Comparison of ENCODE assay signal across 16 cellular contexts in the genomic region with DNA sequence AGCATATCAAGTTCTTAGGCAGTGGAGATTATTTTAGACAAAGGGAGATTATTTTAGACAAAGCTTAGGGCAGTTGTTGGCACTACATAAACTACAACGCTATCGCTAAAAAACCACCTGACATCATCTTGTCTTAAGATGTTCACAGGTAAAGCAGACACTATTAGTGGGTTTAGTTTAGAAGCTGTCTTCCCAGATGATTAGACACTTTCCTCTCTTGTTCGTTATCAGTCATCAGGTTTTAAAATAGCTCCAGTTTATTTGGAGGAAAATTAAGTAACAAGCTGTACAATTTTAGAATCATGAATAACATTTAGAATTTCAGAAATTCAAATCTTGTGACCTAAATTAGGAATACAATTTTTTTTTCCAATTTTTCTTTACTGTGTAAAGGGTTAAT.
DNase-seq lines count a peak whose midpoint lies in the region; ATAC-seq and TF ChIP-seq lines count a peak whose summit lies in the region.
"Had no signal": no experiment of that assay in that cellular context is flagged by ENCODE, and none has a peak within 500 bp of the region (broad histone marks: within the 10 kb centered on the region; RNA-seq: fewer than 3 reads in every experiment).

No MANE protein-coding gene starts in this region.

- in situ Hi-C loops in IMR-90 (cut with MboI; ENCODE audit: low sequenced_read_pairs) (no loop called here), GM23248 (cut with MboI) (no loop called here)

- no CpG with 5 or more reads among the region's 3 CpGs for WGBS in IMR-90 (ENCODE audit: extremely low coverage in 2 of 2, insufficient read length in 1 of 2), 2 experiments
- WGBS in GM23248 (ENCODE audit: low coverage in 1 of 2, low lambda C conversion rate in 2 of 2, missing lambda C conversion rate in 2 of 2), 2 experiments, result 86 to 93% methylated on average over 3 of the region's 3 CpGs

- H3K23ac ChIP-seq in IMR-90 (ENCODE audit: low read depth, low read length), result no peak overlapping the region

- peaks cover 64% of the 10 kb centered on the region for H3K4me1 ChIP-seq in CD4-positive, CD25-positive, alpha-beta regulatory T cell (ENCODE audit: control insufficient read depth, insufficient read depth, low read length, poor library complexity, severe bottlenecking)
- peaks cover 7% of the 10 kb centered on the region; the same call in 1 of the 2 replicates for H3K4me1 ChIP-seq in IMR-90 (ENCODE audit: control insufficient read depth, insufficient read depth, low read length)
- peaks cover 36% of the 10 kb centered on the region for H3K4me1 ChIP-seq in GM23248 (ENCODE audit: insufficient read depth)

- H2AK9ac ChIP-seq in IMR-90 (replicated peaks; ENCODE audit: low read depth, low read length, poor library complexity), result no peak overlapping the region

- no peaks in the 10 kb centered on the region for H3K9me3 ChIP-seq in CD4-positive, CD25-positive, alpha-beta regulatory T cell (ENCODE audit: control insufficient read depth in 2 of 2, low read length in 2 of 2)
- H3K9me3 ChIP-seq in IMR-90 (ENCODE audit: control insufficient read depth, insufficient read depth, low read length), result no peaks in the 10 kb centered on the region
- no peaks in the 10 kb centered on the region for H3K9me3 ChIP-seq in GM23248 (ENCODE audit: low read depth)
- H3K9me3 ChIP-seq: BLaER1 had no signal

- H2AFZ ChIP-seq in IMR-90 (replicated peaks; ENCODE audit: low read length, poor library complexity) (no peak overlapping the region), GM23248 (no peak overlapping the region)

- H2BK20ac ChIP-seq in IMR-90 (ENCODE audit: low read depth, low read length), result no peak overlapping the region

- H3K18ac ChIP-seq in IMR-90 (ENCODE audit: low read depth, low read length), result no peak overlapping the region

- H3K4ac ChIP-seq in IMR-90 (ENCODE audit: low read depth, low read length), result no peak overlapping the region

- peaks cover 84% of the 10 kb centered on the region for H3K4me1 Mint-ChIP-seq in activated CD8-positive, alpha-beta T cell treated with anti-CD3 and anti-CD28 coated beads for 36 hours (ENCODE audit: low read depth)
- peaks cover 57% of the 10 kb centered on the region for H3K4me1 Mint-ChIP-seq in activated CD8-positive, alpha-beta T cell treated with anti-CD3 and anti-CD28 coated beads, Interleukin-2, amount 10 ng/mL, durations not matched to agents 7 days and 5 days (ENCODE audit: low read depth)
- H3K4me1 Mint-ChIP-seq in CD4-positive, CD25-positive, alpha-beta regulatory T cell, result peaks cover 56 to 78% (median 69%) of the 10 kb centered on the region in 4 donors
- H3K4me1 Mint-ChIP-seq in activated naive CD8-positive, alpha-beta T cell treated with anti-CD3 and anti-CD28 coated beads for 36 hours, result peaks cover 75% of the 10 kb centered on the region
- H3K4me1 Mint-ChIP-seq in naive thymus-derived CD8-positive, alpha-beta T cell, result peaks cover 32 to 76% (median 68%) of the 10 kb centered on the region in 4 donors
- H3K4me1 Mint-ChIP-seq in stimulated activated effector memory CD8-positive, alpha-beta T cell treated with anti-CD3 and anti-CD28 coated beads, Interleukin-12 subunit alpha, Interleukin-12 subunit beta, amount 100 ng/mL, for 72 hours, result peaks cover 55% of the 10 kb centered on the region

- no peak overlapping the region for H2AK5ac ChIP-seq in IMR-90 (ENCODE audit: low read depth, low read length)

- intact Hi-C loops in activated CD8-positive, alpha-beta T cell treated with anti-CD3 and anti-CD28 coated beads for 36 hours (cut with micrococcal nuclease), result no loop called here
- intact Hi-C loops in IMR-90 (cut with micrococcal nuclease), result no loop called here

- 0 out of 3 replicates have a peak overlapping the region, but pooled peaks have one; percentile 60 for H2BK15ac ChIP-seq in IMR-90 (ENCODE audit: low read depth, low read length)

- H3K27me3 Mint-ChIP-seq in activated CD8-positive, alpha-beta T cell treated with anti-CD3 and anti-CD28 coated beads for 36 hours, result no peaks in the 10 kb centered on the region
- H3K27me3 Mint-ChIP-seq in activated CD8-positive, alpha-beta T cell treated with anti-CD3 and anti-CD28 coated beads, Interleukin-2, amount 10 ng/mL, durations not matched to agents 7 days and 5 days (ENCODE audit: low read depth), result no peaks in the 10 kb centered on the region
- H3K27me3 Mint-ChIP-seq in CD4-positive, CD25-positive, alpha-beta regulatory T cell, result no peaks in the 10 kb centered on the region
- H3K27me3 Mint-ChIP-seq in activated naive CD8-positive, alpha-beta T cell treated with anti-CD3 and anti-CD28 coated beads for 36 hours, result no peaks in the 10 kb centered on the region
- H3K27me3 Mint-ChIP-seq in naive thymus-derived CD8-positive, alpha-beta T cell, result no peaks in the 10 kb centered on the region

- no peak overlapping the region for H2BK120ac ChIP-seq in IMR-90 (ENCODE audit: low read depth, low read length)

- no peaks in the 10 kb centered on the region for H3K27me3 ChIP-seq in CD4-positive, CD25-positive, alpha-beta regulatory T cell (ENCODE audit: control insufficient read depth, insufficient read depth, low read length)
- H3K27me3 ChIP-seq in IMR-90 (ENCODE audit: control insufficient read depth, insufficient read depth, low read length), result no peaks in the 10 kb centered on the region
- no peaks in the 10 kb centered on the region for H3K27me3 ChIP-seq in GM23248 (replicated peaks; ENCODE audit: insufficient read depth)
- H3K27me3 ChIP-seq: BLaER1 had no signal

- H3K56ac ChIP-seq in IMR-90 (ENCODE audit: extremely low read depth, insufficient read depth, low read length), result no peak overlapping the region

- peak overlapping the region; percentile 17 for H3K27ac ChIP-seq in CD4-positive, CD25-positive, alpha-beta regulatory T cell (ENCODE audit: insufficient read depth, low read length, poor library complexity, severe bottlenecking)
- H3K27ac ChIP-seq in IMR-90 (ENCODE audit: insufficient read depth, low read length) (no peak overlapping the region), GM23248 (no peak overlapping the region)
- H3K27ac ChIP-seq: BLaER1 had no signal

- CTCF ChIA-PET in activated CD8-positive, alpha-beta T cell treated with anti-CD3 and anti-CD28 coated beads for 36 hours (lab: Charles Lee), result interaction anchor here (0.9 to 1.9 kb wide), 3 partner anchors 9 to 142 kb away, joined by 3 to 15 read pairs (median 4); no protein-coding TSS in a partner anchor
- CTCF ChIA-PET in activated CD8-positive, alpha-beta T cell treated with anti-CD3 and anti-CD28 coated beads, Interleukin-2, amount 10 ng/mL, durations not matched to agents 7 days and 5 days (lab: Charles Lee), result interaction anchor here (0.8 to 5.1 kb wide), 4 partner anchors 11 to 25 kb away, joined by 3 to 31 read pairs (median 8); no protein-coding TSS in a partner anchor
- CTCF ChIA-PET in IMR-90 (lab: Yijun Ruan, JAX), result interaction anchor here (0.7 kb wide), 1 partner anchor 70 kb away, joined by 3 read pairs; no protein-coding TSS in a partner anchor

- POLR2A ChIA-PET in activated CD8-positive, alpha-beta T cell treated with anti-CD3 and anti-CD28 coated beads for 36 hours (lab: Charles Lee), result interaction anchor here (0.7 to 2.4 kb wide), 3 partner anchors 11 to 78 kb away, joined by 3 to 9 read pairs (median 3); no protein-coding TSS in a partner anchor
- POLR2A ChIA-PET in activated CD8-positive, alpha-beta T cell treated with anti-CD3 and anti-CD28 coated beads, Interleukin-2, amount 10 ng/mL, durations not matched to agents 7 days and 5 days (lab: Charles Lee), result interaction anchor here (1.4 kb wide), 1 partner anchor 16 kb away, joined by 4 read pairs; no protein-coding TSS in a partner anchor
- POLR2A ChIA-PET in IMR-90 (lab: Charles Lee; ENCODE audit: unreplicated experiment), result no interaction called here
- POLR2A ChIA-PET in naive thymus-derived CD8-positive, alpha-beta T cell (lab: Charles Lee), result interaction anchor here (0.6 to 0.9 kb wide), 3 partner anchors 10 to 108 kb away, joined by 3 read pairs; no protein-coding TSS in a partner anchor

- dilution Hi-C loops in IMR-90 (cut with HindIII; ENCODE audit: low sequenced_read_pairs, unreplicated experiment), result no loop called here

- no peak for TF ChIP-seq POLR2A in IMR-90 (IDR thresholded peaks at IDR 0.05; ENCODE audit: low read depth, low read length)

- H3K9me3 Mint-ChIP-seq in activated CD8-positive, alpha-beta T cell treated with anti-CD3 and anti-CD28 coated beads for 36 hours, result no peaks in the 10 kb centered on the region
- H3K9me3 Mint-ChIP-seq in activated CD8-positive, alpha-beta T cell treated with anti-CD3 and anti-CD28 coated beads, Interleukin-2, amount 10 ng/mL, durations not matched to agents 7 days and 5 days (ENCODE audit: insufficient read depth), result no peaks in the 10 kb centered on the region
- no peaks in the 10 kb centered on the region for H3K9me3 Mint-ChIP-seq in CD4-positive, CD25-positive, alpha-beta regulatory T cell
- H3K9me3 Mint-ChIP-seq in activated naive CD8-positive, alpha-beta T cell treated with anti-CD3 and anti-CD28 coated beads for 36 hours, result no peaks in the 10 kb centered on the region
- no peaks in the 10 kb centered on the region for H3K9me3 Mint-ChIP-seq in naive thymus-derived CD8-positive, alpha-beta T cell
- H3K9me3 Mint-ChIP-seq in stimulated activated effector memory CD8-positive, alpha-beta T cell treated with anti-CD3 and anti-CD28 coated beads, Interleukin-12 subunit alpha, Interleukin-12 subunit beta, amount 100 ng/mL, for 72 hours, result no peaks in the 10 kb centered on the region

- peaks cover 12 to 37% of the 10 kb centered on the region in 2 experiments for H3K79me1 ChIP-seq in IMR-90 (ENCODE audit: low read depth in 1 of 2, low read length in 2 of 2)

- H3K9me2 ChIP-seq in GM23248 (ENCODE audit: insufficient read depth), result no peaks in the 10 kb centered on the region

- no TSS peak for BruUV-seq in IMR-90 (replicated peaks; lab: Mats Ljungman, UMichigan)

- peaks cover 9% of the 10 kb centered on the region for H3K9me1 ChIP-seq in IMR-90 (ENCODE audit: insufficient read depth, low read length)

- H4K5ac ChIP-seq in IMR-90 (ENCODE audit: low read depth, low read length), result no peak overlapping the region

- H3F3A ChIP-seq in GM23248 (ENCODE audit: insufficient read depth), result peaks cover 47% of the 10 kb centered on the region

- H3K14ac ChIP-seq in IMR-90 (replicated peaks; ENCODE audit: low read depth, low read length), result no peak overlapping the region

- H4K8ac ChIP-seq in IMR-90 (ENCODE audit: low read depth in 2 of 2, low read length in 2 of 2), result no peak overlapping the region

- peaks cover 42% of the 10 kb centered on the region for H3K36me3 Mint-ChIP-seq in activated CD8-positive, alpha-beta T cell treated with anti-CD3 and anti-CD28 coated beads for 36 hours (ENCODE audit: low read depth)
- peaks cover 35% of the 10 kb centered on the region for H3K36me3 Mint-ChIP-seq in activated CD8-positive, alpha-beta T cell treated with anti-CD3 and anti-CD28 coated beads, Interleukin-2, amount 10 ng/mL, durations not matched to agents 7 days and 5 days (ENCODE audit: low read depth)
- H3K36me3 Mint-ChIP-seq in CD4-positive, CD25-positive, alpha-beta regulatory T cell, result peaks cover 22% of the 10 kb centered on the region
- H3K36me3 Mint-ChIP-seq in activated naive CD8-positive, alpha-beta T cell treated with anti-CD3 and anti-CD28 coated beads for 36 hours, result peaks cover 53% of the 10 kb centered on the region
- H3K36me3 Mint-ChIP-seq in naive thymus-derived CD8-positive, alpha-beta T cell, result peaks cover 0 to 42% (median 17%) of the 10 kb centered on the region in 3 donors
- H3K36me3 Mint-ChIP-seq in stimulated activated effector memory CD8-positive, alpha-beta T cell treated with anti-CD3 and anti-CD28 coated beads, Interleukin-12 subunit alpha, Interleukin-12 subunit beta, amount 100 ng/mL, for 72 hours, result peaks cover 55% of the 10 kb centered on the region

- no peak for TF ChIP-seq CTCF in activated CD8-positive, alpha-beta T cell treated with anti-CD3 and anti-CD28 coated beads for 36 hours (IDR thresholded peaks at IDR 0.05)
- no peak for TF ChIP-seq CTCF in IMR-90 (conservative IDR thresholded peaks at IDR 0.05; ENCODE audit: low read depth, low read length)

- no peak overlapping the region for H3K4me3 ChIP-seq in CD4-positive, CD25-positive, alpha-beta regulatory T cell (ENCODE audit: low read depth, low read length)
- H3K4me3 ChIP-seq in IMR-90 (ENCODE audit: insufficient read depth, low read depth, low read length) (no peak overlapping the region), GM23248 (no peak overlapping the region)
- H3K4me3 ChIP-seq: BLaER1 had no signal

- peaks cover 91% of the 10 kb centered on the region for H3K79me2 ChIP-seq in GM23248 (ENCODE audit: insufficient read depth)

- H3K4me2 ChIP-seq in IMR-90 (ENCODE audit: low read depth, low read length) (no peak overlapping the region), GM23248 (ENCODE audit: unreplicated experiment) (no peak overlapping the region)
- H3K4me2 ChIP-seq: BLaER1 had no signal

- H3K9ac ChIP-seq in IMR-90 (ENCODE audit: low read depth, low read length), result no peak overlapping the region
- no peak overlapping the region for H3K9ac ChIP-seq in GM23248
- H3K9ac ChIP-seq: BLaER1 had no signal

- no peaks in the 10 kb centered on the region for H4K20me1 ChIP-seq in IMR-90 (ENCODE audit: insufficient read depth, low read length)
- H4K20me1 ChIP-seq in GM23248 (ENCODE audit: insufficient read depth), result no peaks in the 10 kb centered on the region

- no peak overlapping the region for H4K91ac ChIP-seq in IMR-90 (ENCODE audit: insufficient read depth, low read depth, low read length)

- peaks cover 12% of the 10 kb centered on the region for H3K36me3 ChIP-seq in CD4-positive, CD25-positive, alpha-beta regulatory T cell (ENCODE audit: control insufficient read depth, insufficient read depth, low read length)
- H3K36me3 ChIP-seq in IMR-90 (ENCODE audit: control insufficient read depth, insufficient read depth, low read length) (no peaks in the 10 kb centered on the region), GM23248 (ENCODE audit: low read depth) (no peaks in the 10 kb centered on the region)

- no peak for DNase-seq in activated CD8-positive, alpha-beta T cell treated with anti-CD3 and anti-CD28 coated beads for 36 hours
- DNase-seq in activated CD8-positive, alpha-beta T cell treated with anti-CD3 and anti-CD28 coated beads, Interleukin-2, amount 10 ng/mL, durations not matched to agents 7 days and 5 days, result no peak
- DNase-seq in CD4-positive, CD25-positive, alpha-beta regulatory T cell, result no peak
- DNase-seq in IMR-90, result no peak
- no peak for DNase-seq in activated naive CD8-positive, alpha-beta T cell treated with anti-CD3 and anti-CD28 coated beads for 36 hours
- DNase-seq in naive thymus-derived CD8-positive, alpha-beta T cell, result no peak
- DNase-seq in stimulated activated effector memory CD8-positive, alpha-beta T cell treated with anti-CD3 and anti-CD28 coated beads, Interleukin-12 subunit alpha, Interleukin-12 subunit beta, amount 100 ng/mL, for 72 hours (ENCODE audit: low spot score in 2 of 2), result no peak
- DNase-seq in GM23248, result no peak
- DNase-seq: 8988T, AML-193, DMS153, DMS79 treated with DMSO at 0.1 percent for 48 hours, EL, GDM1 had no signal

- no peak overlapping the region for H3K4me3 Mint-ChIP-seq in activated CD8-positive, alpha-beta T cell treated with anti-CD3 and anti-CD28 coated beads for 36 hours
- H3K4me3 Mint-ChIP-seq in activated CD8-positive, alpha-beta T cell treated with anti-CD3 and anti-CD28 coated beads, Interleukin-2, amount 10 ng/mL, durations not matched to agents 7 days and 5 days, result no peak overlapping the region
- no peak overlapping the region for H3K4me3 Mint-ChIP-seq in CD4-positive, CD25-positive, alpha-beta regulatory T cell
- no peak overlapping the region for H3K4me3 Mint-ChIP-seq in activated naive CD8-positive, alpha-beta T cell treated with anti-CD3 and anti-CD28 coated beads for 36 hours
- no peak overlapping the region for H3K4me3 Mint-ChIP-seq in naive thymus-derived CD8-positive, alpha-beta T cell
- no peak overlapping the region for H3K4me3 Mint-ChIP-seq in stimulated activated effector memory CD8-positive, alpha-beta T cell treated with anti-CD3 and anti-CD28 coated beads, Interleukin-12 subunit alpha, Interleukin-12 subunit beta, amount 100 ng/mL, for 72 hours

- no peak for TF ChIP-seq RAD21 in IMR-90 (IDR thresholded peaks at IDR 0.05; ENCODE audit: low read length)

- no peak for ATAC-seq in activated CD8-positive, alpha-beta T cell treated with anti-CD3 and anti-CD28 coated beads for 36 hours
- no peak for ATAC-seq in activated CD8-positive, alpha-beta T cell treated with anti-CD3 and anti-CD28 coated beads, Interleukin-2, amount 10 ng/mL, durations not matched to agents 7 days and 5 days
- ATAC-seq in CD4-positive, CD25-positive, alpha-beta regulatory T cell (ENCODE audit: low read depth in 2 of 2), result no peak
- ATAC-seq in IMR-90 (ENCODE audit: low read depth), result no peak
- ATAC-seq in naive thymus-derived CD8-positive, alpha-beta T cell, result no peak
- ATAC-seq in stimulated activated effector memory CD8-positive, alpha-beta T cell treated with anti-CD3 and anti-CD28 coated beads, Interleukin-12 subunit alpha, Interleukin-12 subunit beta, amount 100 ng/mL, for 72 hours, result no peak
- ATAC-seq: HCT116 had no signal

- no peak overlapping the region for H2BK5ac ChIP-seq in IMR-90 (ENCODE audit: low read depth, low read length, poor library complexity, severe bottlenecking)

- H3K27ac Mint-ChIP-seq in activated CD8-positive, alpha-beta T cell treated with anti-CD3 and anti-CD28 coated beads for 36 hours, result peak overlapping the region; percentile 21
- no peak overlapping the region for H3K27ac Mint-ChIP-seq in activated CD8-positive, alpha-beta T cell treated with anti-CD3 and anti-CD28 coated beads, Interleukin-2, amount 10 ng/mL, durations not matched to agents 7 days and 5 days
- peak overlapping the region; percentile 6 to 80 (median 71) for H3K27ac Mint-ChIP-seq in CD4-positive, CD25-positive, alpha-beta regulatory T cell
- H3K27ac Mint-ChIP-seq in activated naive CD8-positive, alpha-beta T cell treated with anti-CD3 and anti-CD28 coated beads for 36 hours, result peak overlapping the region; percentile 61
- peak overlapping the region in 4 of 10 donors; percentile 1 to 71 (median 28) for H3K27ac Mint-ChIP-seq in naive thymus-derived CD8-positive, alpha-beta T cell
- no peak overlapping the region for H3K27ac Mint-ChIP-seq in stimulated activated effector memory CD8-positive, alpha-beta T cell treated with anti-CD3 and anti-CD28 coated beads, Interleukin-12 subunit alpha, Interleukin-12 subunit beta, amount 100 ng/mL, for 72 hours

Comparison
In these comparisons a context has a peak if more than half of its experiments do, and no peak if none do; other contexts are left out.
1. H3K27ac Mint-ChIP-seq: peak in activated CD8-positive, alpha-beta T cell treated with anti-CD3 and anti-CD28 coated beads for 36 hours (single experiment), CD4-positive, CD25-positive, alpha-beta regulatory T cell (3 of 3) and activated naive CD8-positive, alpha-beta T cell treated with anti-CD3 and anti-CD28 coated beads for 36 hours (single experiment); none in activated CD8-positive, alpha-beta T cell treated with anti-CD3 and anti-CD28 coated beads, Interleukin-2, amount 10 ng/mL, durations not matched to agents 7 days and 5 days (single experiment) and stimulated activated effector memory CD8-positive, alpha-beta T cell treated with anti-CD3 and anti-CD28 coated beads, Interleukin-12 subunit alpha, Interleukin-12 subunit beta, amount 100 ng/mL, for 72 hours (single experiment).